8 cellular contexts compared by ENCODE assay signal in the genomic region with DNA sequence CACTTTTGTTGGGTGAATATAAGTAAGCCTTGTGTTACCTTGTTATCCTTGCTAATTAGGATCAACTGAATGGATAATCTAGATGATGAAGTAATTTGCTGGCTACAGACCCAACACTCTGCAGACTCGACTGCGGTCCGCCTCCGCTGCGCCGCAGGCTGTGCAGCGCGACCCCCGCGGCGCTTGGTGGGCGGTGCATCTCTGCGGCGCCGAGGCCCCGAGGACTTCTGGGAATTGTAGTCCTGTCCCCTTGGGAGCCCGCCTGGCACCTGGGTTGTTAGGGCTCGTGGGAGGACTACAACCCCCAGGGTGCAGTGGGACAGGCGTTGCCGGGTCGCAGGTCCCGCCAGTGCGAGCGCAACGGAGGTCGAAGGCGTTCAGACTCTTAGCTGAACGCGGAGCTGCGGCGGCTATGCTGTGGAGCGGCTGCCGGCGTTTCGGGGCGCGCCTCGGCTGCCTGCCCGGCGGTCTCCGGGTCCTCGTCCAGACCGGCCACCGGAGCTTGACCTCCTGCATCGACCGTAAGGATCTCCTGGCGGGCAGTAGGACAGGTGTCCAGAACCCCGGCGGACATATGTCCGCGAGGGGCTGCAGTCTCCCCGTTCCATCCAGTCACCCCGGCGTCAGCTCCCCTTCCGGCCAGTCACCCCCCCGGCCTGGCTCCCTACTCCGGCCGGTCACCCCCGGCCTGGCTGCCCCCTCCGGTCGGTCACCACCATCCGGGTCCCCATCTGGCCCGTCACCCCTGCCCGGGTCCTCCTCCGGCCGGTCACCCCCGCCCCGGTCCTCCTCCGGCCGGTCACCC.
A peak's percentile ranks its signal among the peaks of the same experiment; 100 is the strongest.
DNase-seq lines count a peak whose midpoint lies in the region; FAIRE-seq and TF ChIP-seq lines count a peak whose summit lies in the region.

A gene (plus strand): TSS at position 380 of the 805 bp plus-strand sequence. CDS start 33 bp downstream, at position 413.
A gene (minus strand): TSS at position 164 of the 805 bp plus-strand sequence. CDS start 470 bp downstream, outside the sequence.

- no peaks in the 10 kb centered on the region for H4K20me1 ChIP-seq in Loucy (ENCODE audit: insufficient read depth, low read length, poor library complexity, severe bottlenecking)

- H3K4me1 ChIP-seq in Loucy (ENCODE audit: insufficient read depth, low read length, poor library complexity, severe bottlenecking), result peaks cover 33% of the 10 kb centered on the region

- H3K27me3 ChIP-seq in Loucy (ENCODE audit: insufficient read depth, low read length, poor library complexity, severe bottlenecking), result no peaks in the 10 kb centered on the region

- H3K4me3 Mint-ChIP-seq in nephron, result peak within 1 kb of the TSS; percentile 91 to 94 (median 93)
- H3K4me3 Mint-ChIP-seq in stimulated activated naive CD8-positive, alpha-beta T cell treated with anti-CD3 and anti-CD28 coated beads, Interleukin-15, Interleukin-2, amounts not matched to agents 100 ng/mL and 50 ng/mL, for 24 hours, result peak within 1 kb of the TSS; percentile 98

- peak within 1 kb of the TSS; percentile 80 for H3K4me3 ChIP-seq in Loucy (ENCODE audit: low read length, poor library complexity, severe bottlenecking)

- H3K9me2 ChIP-seq in Loucy (replicated peaks; ENCODE audit: low read depth, low read length), result no peaks in the 10 kb centered on the region

- TF ChIP-seq CTCF in Loucy (conservative IDR thresholded peaks at IDR 0.05; ENCODE audit: low read length) (no peak; the same call in 1 of the 2 replicates), nephron (IDR thresholded peaks at IDR 0.05; ENCODE audit: unreplicated experiment in 3 of 3) (no peak)

- H3K4me2 ChIP-seq in Loucy (ENCODE audit: low read depth, low read length, poor library complexity, severe bottlenecking), result peak within 1 kb of the TSS; percentile 93

- peak; percentile 90 for FAIRE-seq in H54 (lab: Jason Lieb, UNC)

- peaks cover 11% of the 10 kb centered on the region for H3K36me3 Mint-ChIP-seq in nephron (ENCODE audit: low read depth)
- H3K36me3 Mint-ChIP-seq in stimulated activated naive CD8-positive, alpha-beta T cell treated with anti-CD3 and anti-CD28 coated beads, Interleukin-15, Interleukin-2, amounts not matched to agents 100 ng/mL and 50 ng/mL, for 24 hours (ENCODE audit: low read depth), result peaks cover 16% of the 10 kb centered on the region

- H3K79me2 ChIP-seq in Loucy (ENCODE audit: insufficient read depth, low read length), result peaks cover 39% of the 10 kb centered on the region

- peak within 1 kb of the TSS; percentile 90 for H3K9ac ChIP-seq in Loucy (ENCODE audit: low read depth, low read length, poor library complexity, severe bottlenecking)

- peak; percentile 97 for DNase-seq in ELR (ENCODE audit: low read depth)
- peak; percentile 84 for DNase-seq in H54 (ENCODE audit: insufficient read length, low spot score)
- DNase-seq in activated T-helper 9 cell treated with anti-CD3 and anti-CD28 coated beads, Interleukin-2, amount 50 U/mL, for 16 hours (ENCODE audit: low read depth), result peak; percentile 93
- DNase-seq in fibroblast of peridontal ligament (ENCODE audit: extremely low read depth), result peak; percentile 96

- peak within 1 kb of the TSS; percentile 42 to 71 (median 54) for H3K27ac Mint-ChIP-seq in nephron
- H3K27ac Mint-ChIP-seq in stimulated activated naive CD8-positive, alpha-beta T cell treated with anti-CD3 and anti-CD28 coated beads, Interleukin-15, Interleukin-2, amounts not matched to agents 100 ng/mL and 50 ng/mL, for 24 hours, result peak within 1 kb of the TSS; percentile 92

- TF ChIP-seq POLR2A in H54 (IDR thresholded peaks at IDR 0.05; ENCODE audit: low read depth, low read length) (peak; percentile 79), Raji (IDR thresholded peaks at IDR 0.05; ENCODE audit: insufficient read depth, low read depth, low read length) (peak; percentile 92)

- H3K27me3 Mint-ChIP-seq in nephron (ENCODE audit: low read depth), result no peaks in the 10 kb centered on the region
- H3K27me3 Mint-ChIP-seq in stimulated activated naive CD8-positive, alpha-beta T cell treated with anti-CD3 and anti-CD28 coated beads, Interleukin-15, Interleukin-2, amounts not matched to agents 100 ng/mL and 50 ng/mL, for 24 hours, result no peaks in the 10 kb centered on the region

- H3K9me3 ChIP-seq in Loucy (ENCODE audit: insufficient read depth, low read depth, low read length), result no peaks in the 10 kb centered on the region

- H3K4me1 Mint-ChIP-seq in nephron, result peaks cover 21% of the 10 kb centered on the region
- H3K4me1 Mint-ChIP-seq in stimulated activated naive CD8-positive, alpha-beta T cell treated with anti-CD3 and anti-CD28 coated beads, Interleukin-15, Interleukin-2, amounts not matched to agents 100 ng/mL and 50 ng/mL, for 24 hours (ENCODE audit: low read depth), result peaks cover 32% of the 10 kb centered on the region

- peak within 1 kb of the TSS; percentile 82 for H2AFZ ChIP-seq in Loucy (ENCODE audit: low read length)

- no peaks in the 10 kb centered on the region for H3K9me3 Mint-ChIP-seq in nephron
- H3K9me3 Mint-ChIP-seq in stimulated activated naive CD8-positive, alpha-beta T cell treated with anti-CD3 and anti-CD28 coated beads, Interleukin-15, Interleukin-2, amounts not matched to agents 100 ng/mL and 50 ng/mL, for 24 hours, result no peaks in the 10 kb centered on the region

- H3F3A ChIP-seq in Loucy (ENCODE audit: low read depth), result no peaks in the 10 kb centered on the region

- peaks cover 22% of the 10 kb centered on the region; the same call in 1 of the 2 replicates for H3K36me3 ChIP-seq in Loucy (ENCODE audit: insufficient read depth, low read length)

Comparison
In these comparisons a context has a peak if more than half of its experiments do, and no peak if none do; other contexts are left out.
1. Peak in every context shown above with its lines: DNase-seq and H3K4me3 ChIP-seq.